10 cellular contexts compared by ENCODE assay signal in genomic region chr13:50078512-50079277, GRCh38.
DNase-seq lines count a peak whose midpoint lies in the region; ATAC-seq, FAIRE-seq and TF ChIP-seq lines count a peak whose summit lies in the region.
"Had no signal": no experiment of that assay in that cellular context is flagged by ENCODE, and none has a peak within 500 bp of the region (broad histone marks: within the 10 kb centered on the region; RNA-seq: fewer than 3 reads in every experiment).

No MANE protein-coding gene starts in this region.

- H3K9ac ChIP-seq in GM23248: peak overlapping the region; percentile 14

- H3K9me3 ChIP-seq in GM23248 (ENCODE audit: low read depth) (no peaks in the 10 kb centered on the region), mesodermal cell (ENCODE audit: control insufficient read depth, low read length) (no peaks in the 10 kb centered on the region)

- peak overlapping the region; percentile 83 for H3K4me2 ChIP-seq in GM23248 (ENCODE audit: unreplicated experiment)

- WGBS in GM23248 (ENCODE audit: low coverage in 1 of 2, low lambda C conversion rate in 2 of 2, missing lambda C conversion rate in 2 of 2), 2 experiments: 95% methylated on average over 3 of the region's 3 CpGs
- WGBS in mesodermal cell (ENCODE audit: insufficient coverage in 2 of 2), 2 experiments: no CpG with 5 or more reads among the region's 3 CpGs

- no peak for TF ChIP-seq CTCF in GM10266 (IDR thresholded peaks at IDR 0.05; ENCODE audit: control insufficient read depth, insufficient read depth, low read depth, missing control alignments)

- peaks cover 20% of the 10 kb centered on the region for H3K4me1 Mint-ChIP-seq in activated naive CD8-positive, alpha-beta T cell treated with anti-CD3 and anti-CD28 coated beads for 36 hours

- in situ Hi-C loops in GM23248 (cut with MboI): loop anchor here (25.0 kb wide), 1 partner anchor 459 kb away; no protein-coding TSS in a partner anchor

- 0 out of 2 replicates have a peak overlapping the region, but pooled peaks have one; percentile 17 for H2AFZ ChIP-seq in GM23248

- no peaks in the 10 kb centered on the region for H3K27me3 ChIP-seq in GM23248 (replicated peaks; ENCODE audit: insufficient read depth)

- H4K20me1 ChIP-seq in GM23248 (ENCODE audit: insufficient read depth): no peaks in the 10 kb centered on the region

- DNase-seq in GM23248: no peak
- no peak for DNase-seq in activated naive CD8-positive, alpha-beta T cell treated with anti-CD3 and anti-CD28 coated beads for 36 hours
- DNase-seq in epidermal melanocyte (ENCODE audit: insufficient read length, low spot score): no peak
- no peak for DNase-seq in A172 (ENCODE audit: low spot score)
- no peak for DNase-seq in GM10266 (ENCODE audit: extremely low spot score)
- DNase-seq: midbrain; stimulated activated naive CD8-positive, alpha-beta T cell treated with anti-CD3 and anti-CD28 coated beads, Interleukin-15, amount 100 ng/mL, for 72 hours had no signal

- H3K27ac Mint-ChIP-seq in activated naive CD8-positive, alpha-beta T cell treated with anti-CD3 and anti-CD28 coated beads for 36 hours: no peak overlapping the region
- H3K27ac Mint-ChIP-seq: stimulated activated naive CD8-positive, alpha-beta T cell treated with anti-CD3 and anti-CD28 coated beads, Interleukin-15, amount 100 ng/mL, for 72 hours had no signal

- H3K4me3 ChIP-seq in GM23248: peak overlapping the region; percentile 78
- H3K4me3 ChIP-seq in mesodermal cell (ENCODE audit: extremely low read depth, insufficient read depth, low read length, poor library complexity, severe bottlenecking): peak overlapping the region; percentile 6

- H3K4me1 ChIP-seq in GM23248 (ENCODE audit: insufficient read depth): peaks cover 51% of the 10 kb centered on the region
- H3K4me1 ChIP-seq in mesodermal cell (ENCODE audit: control insufficient read depth, insufficient read depth, low read length, poor library complexity, severe bottlenecking): no peaks in the 10 kb centered on the region

- H3K36me3 ChIP-seq in GM23248 (ENCODE audit: low read depth): no peaks in the 10 kb centered on the region
- H3K36me3 ChIP-seq in mesodermal cell (ENCODE audit: control insufficient read depth, insufficient read depth, low read length): no peaks in the 10 kb centered on the region

- no peaks in the 10 kb centered on the region for H3K9me3 Mint-ChIP-seq in activated naive CD8-positive, alpha-beta T cell treated with anti-CD3 and anti-CD28 coated beads for 36 hours
- H3K9me3 Mint-ChIP-seq: stimulated activated naive CD8-positive, alpha-beta T cell treated with anti-CD3 and anti-CD28 coated beads, Interleukin-15, amount 100 ng/mL, for 72 hours had no signal

- peaks cover 89% of the 10 kb centered on the region for H3K79me2 ChIP-seq in GM23248 (ENCODE audit: insufficient read depth)

- H3K9me2 ChIP-seq in GM23248 (ENCODE audit: insufficient read depth): no peaks in the 10 kb centered on the region

- FAIRE-seq in A204.1 (lab: Jason Lieb, UNC): peak; percentile 27

- H3K4me3 Mint-ChIP-seq in activated naive CD8-positive, alpha-beta T cell treated with anti-CD3 and anti-CD28 coated beads for 36 hours: peak overlapping the region; percentile 53

- H3F3A ChIP-seq in GM23248 (ENCODE audit: insufficient read depth): peaks cover 17% of the 10 kb centered on the region

- peaks cover 51% of the 10 kb centered on the region for H3K27me3 Mint-ChIP-seq in activated naive CD8-positive, alpha-beta T cell treated with anti-CD3 and anti-CD28 coated beads for 36 hours

- no peak overlapping the region for H3K27ac ChIP-seq in GM23248
- H3K27ac ChIP-seq in mesodermal cell (ENCODE audit: low read depth, low read length, severe bottlenecking): no peak overlapping the region

- no peak for ATAC-seq in HG02885 (IDR thresholded peaks at IDR 0.05; ENCODE audit: poor library complexity, unreplicated experiment)
- ATAC-seq: stimulated activated naive CD8-positive, alpha-beta T cell treated with anti-CD3 and anti-CD28 coated beads, Interleukin-15, amount 100 ng/mL, for 72 hours had no signal

- H3K36me3 Mint-ChIP-seq in activated naive CD8-positive, alpha-beta T cell treated with anti-CD3 and anti-CD28 coated beads for 36 hours: peaks cover 38% of the 10 kb centered on the region
